ENCODE assay signal across 14 cellular contexts in the genomic region with DNA sequence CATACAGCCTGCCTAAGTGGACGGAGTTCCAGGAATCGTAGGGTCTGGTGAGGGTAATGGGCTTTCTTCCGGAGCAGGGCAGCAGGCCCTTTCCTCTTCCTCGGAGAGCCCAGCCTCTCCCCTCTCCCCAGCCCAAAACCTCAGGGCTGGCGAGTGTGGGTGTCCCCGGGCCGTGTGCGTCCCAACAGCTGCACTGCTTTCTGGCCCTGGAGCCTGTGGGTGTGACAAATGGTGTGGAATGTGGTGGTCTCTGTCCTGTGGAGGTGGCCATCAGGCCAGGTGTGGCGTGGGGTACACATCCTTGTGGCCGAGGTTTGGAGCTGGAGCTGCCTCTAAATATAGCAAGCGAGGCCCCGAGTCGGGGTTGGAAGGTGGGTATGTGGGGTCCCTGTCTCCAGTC. TPM values are rescaled to one million over a fixed set of nuclear protein-coding genes. Genes with fewer than 3 reads are reported as not detected.
DNase-seq lines count a peak whose midpoint lies in the region; ATAC-seq and TF ChIP-seq lines count a peak whose summit lies in the region.
"Had no signal": no experiment of that assay in that cellular context is flagged by ENCODE, and none has a peak within 500 bp of the region (broad histone marks: within the 10 kb centered on the region; RNA-seq: fewer than 3 reads in every experiment).

No MANE protein-coding gene starts in this region.

- H3K27me3 ChIP-seq in CD8-positive, alpha-beta T cell (ENCODE audit: insufficient read depth, low read length), result no peaks in the 10 kb centered on the region
- no peaks in the 10 kb centered on the region for H3K27me3 ChIP-seq in endodermal cell (ENCODE audit: control insufficient read depth, insufficient read depth, low read length, poor library complexity, severe bottlenecking)
- no peaks in the 10 kb centered on the region for H3K27me3 ChIP-seq in psoas muscle (ENCODE audit: insufficient read depth in 3 of 3, low read length in 2 of 3)
- H3K27me3 ChIP-seq: ovary, stomach had no signal

- intact Hi-C loops in CD8-positive, alpha-beta T cell (cut with DNase I, micrococcal nuclease), result no loop called here
- intact Hi-C loops in psoas muscle (cut with DNase I), result loop anchor here in 1 of 2 donors (5.0 kb wide), 1 partner anchor 42 kb away; no protein-coding TSS in a partner anchor

- DNase-seq in CD8-positive, alpha-beta T cell, result no peak
- DNase-seq in T-cell, result no peak
- DNase-seq in endodermal cell, result peak; percentile 53
- no peak for DNase-seq in psoas muscle
- DNase-seq in activated CD4-positive, CD25-positive, alpha-beta regulatory T cell (lab: John Stamatoyannopoulos, UW), result no peak
- DNase-seq in anterior cingulate cortex (lab: John Stamatoyannopoulos, UW), result no peak
- DNase-seq: amniotic stem cell, NCI-H1105 treated with DMSO at 0.1 percent for 48 hours, NCI-H446 treated with DMSO at 0.1 percent for 48 hours, ovary, SHP77 treated with DMSO at 0.1 percent for 48 hours, stomach had no signal

- H3K27me3 Mint-ChIP-seq in CD8-positive, alpha-beta T cell (ENCODE audit: low read depth), result no peaks in the 10 kb centered on the region
- H3K27me3 Mint-ChIP-seq in T-cell, result no peaks in the 10 kb centered on the region
- no peaks in the 10 kb centered on the region for H3K27me3 Mint-ChIP-seq in endodermal cell (ENCODE audit: insufficient read depth)

- no peak overlapping the region for H3K4me3 ChIP-seq in CD8-positive, alpha-beta T cell (ENCODE audit: low read depth, low read length)
- no peak overlapping the region for H3K4me3 ChIP-seq in endodermal cell (ENCODE audit: low read length)
- no peak overlapping the region for H3K4me3 ChIP-seq in psoas muscle
- H3K4me3 ChIP-seq: ovary, smooth muscle cell, stomach had no signal

- no peak for TF ChIP-seq CTCF in CD8-positive, alpha-beta T cell (IDR thresholded peaks at IDR 0.05)
- no peak for TF ChIP-seq CTCF in endodermal cell (conservative IDR thresholded peaks at IDR 0.05)
- no peak for TF ChIP-seq CTCF in psoas muscle (IDR thresholded peaks at IDR 0.05)

- H3K4me1 ChIP-seq in CD8-positive, alpha-beta T cell (ENCODE audit: insufficient read depth, low read length), result peaks cover 79% of the 10 kb centered on the region
- H3K4me1 ChIP-seq in endodermal cell (ENCODE audit: control insufficient read depth, insufficient read depth, low read length) (peaks cover 14% of the 10 kb centered on the region), psoas muscle (peaks cover 43% of the 10 kb centered on the region)

- H3K4me3 Mint-ChIP-seq in CD8-positive, alpha-beta T cell, result peak overlapping the region; percentile 11
- H3K4me3 Mint-ChIP-seq in T-cell, result peak overlapping the region in 2 of 3 donors; percentile 9 to 50
- H3K4me3 Mint-ChIP-seq in endodermal cell, result no peak overlapping the region

- no peaks in the 10 kb centered on the region for H3K9me3 ChIP-seq in CD8-positive, alpha-beta T cell (ENCODE audit: low read length)
- H3K9me3 ChIP-seq in endodermal cell (ENCODE audit: control insufficient read depth, low read length) (no peaks in the 10 kb centered on the region), psoas muscle (no peaks in the 10 kb centered on the region)
- H3K9me3 ChIP-seq: ovary, stomach had no signal

- WGBS in endodermal cell (ENCODE audit: insufficient coverage in 1 of 2, insufficient read length in 1 of 2), 2 experiments, result 94% methylated on average over 13 of the region's 13 CpGs; no CpG with 5 or more reads in 1 of the 2 experiments
- 48 to 64% (median 54%) methylated on average over 13 of the region's 13 CpGs for WGBS in psoas muscle, 3 donors

- peaks cover 26% of the 10 kb centered on the region for H3K36me3 Mint-ChIP-seq in CD8-positive, alpha-beta T cell
- H3K36me3 Mint-ChIP-seq in T-cell, result peaks cover 19% of the 10 kb centered on the region
- H3K36me3 Mint-ChIP-seq in endodermal cell (ENCODE audit: low read depth), result peaks cover 38% of the 10 kb centered on the region

- POLR2A ChIA-PET in CD8-positive, alpha-beta T cell (lab: Charles Lee), result interaction anchor here (0.9 to 1.3 kb wide), 4 partner anchors 8 to 37 kb away, joined by 3 to 4 read pairs (median 4); a partner anchor contains a TSS
- POLR2A ChIA-PET in T-cell (lab: Charles Lee), result interaction anchor here in 1 of 2 donors (0.8 kb wide), 1 partner anchor 53 kb away, joined by 3 read pairs; no protein-coding TSS in a partner anchor

- no peaks in the 10 kb centered on the region for H3K9me3 Mint-ChIP-seq in CD8-positive, alpha-beta T cell
- no peaks in the 10 kb centered on the region for H3K9me3 Mint-ChIP-seq in T-cell
- no peaks in the 10 kb centered on the region for H3K9me3 Mint-ChIP-seq in endodermal cell

- no peak overlapping the region for H3K9ac ChIP-seq in endodermal cell (ENCODE audit: extremely low read depth, low read length, poor library complexity, severe bottlenecking)

- no peak overlapping the region for H3K27ac ChIP-seq in CD8-positive, alpha-beta T cell (ENCODE audit: low read depth, low read length)
- H3K27ac ChIP-seq in endodermal cell (ENCODE audit: low read depth, low read length), result no peak overlapping the region
- peak overlapping the region; percentile 60 for H3K27ac ChIP-seq in psoas muscle
- H3K27ac ChIP-seq: ovary, stomach had no signal

- H3K27ac Mint-ChIP-seq in CD8-positive, alpha-beta T cell, result peak overlapping the region; percentile 91
- H3K27ac Mint-ChIP-seq in T-cell (peak overlapping the region; percentile 90 to 92), endodermal cell (peak overlapping the region; percentile 64)

- peaks cover 72% of the 10 kb centered on the region for H3K4me1 Mint-ChIP-seq in CD8-positive, alpha-beta T cell (ENCODE audit: low read depth)
- H3K4me1 Mint-ChIP-seq in T-cell (peaks cover 72 to 77% (median 74%) of the 10 kb centered on the region in 3 donors), endodermal cell (peaks cover 30% of the 10 kb centered on the region)

- ATAC-seq in CD8-positive, alpha-beta T cell, result no peak
- no peak for ATAC-seq in T-cell (replicated peaks in 1 of 4)
- ATAC-seq in psoas muscle, result peak in 1 of 4 donors; percentile 11
- ATAC-seq in GM18502 (IDR thresholded peaks at IDR 0.05; ENCODE audit: poor library complexity, unreplicated experiment), result no peak

- CTCF ChIA-PET in CD8-positive, alpha-beta T cell (lab: Charles Lee), result interaction anchor here (0.8 to 4.5 kb wide), 11 partner anchors 8 to 140 kb away, joined by 3 to 21 read pairs (median 6); no protein-coding TSS in a partner anchor
- CTCF ChIA-PET in T-cell (lab: Charles Lee), result interaction anchor here (0.6 to 1.4 kb wide), 2 partner anchors 38 to 155 kb away, joined by 3 to 8 read pairs; no protein-coding TSS in a partner anchor

- H3K36me3 ChIP-seq in CD8-positive, alpha-beta T cell (ENCODE audit: insufficient read depth, low read length), result no peaks in the 10 kb centered on the region
- H3K36me3 ChIP-seq in endodermal cell (ENCODE audit: control insufficient read depth, insufficient read depth, low read length) (peaks cover 25% of the 10 kb centered on the region), psoas muscle (ENCODE audit: insufficient read depth in 1 of 2, low read depth in 1 of 2) (no peaks in the 10 kb centered on the region)
- H3K36me3 ChIP-seq: ovary, stomach had no signal

RNA-seq across cellular contexts. Expression of a gene that starts 8.5 kb away (rescaled TPM):
- 10 to 100 TPM; 59.0 to 62.1 TPM for total RNA-seq in CD8-positive, alpha-beta T cell
- total RNA-seq in T-cell, result 10 to 100 TPM; 38.9 to 76.5 (median 59.0) TPM
- 10 to 100 TPM; 35.3 to 39.2 TPM for total RNA-seq in endodermal cell
- 11.8 TPM for polyA plus RNA-seq in endodermal cell (2013, experiment 1 of 2)
- 11.2 TPM for polyA plus RNA-seq in endodermal cell (2013, experiment 2 of 2)
- 10 to 100 TPM; 17.9 to 34.2 (median 30.2) TPM for total RNA-seq in psoas muscle
- polyA plus RNA-seq in psoas muscle, result 10 to 100 TPM; 23.2 to 75.5 (median 26.0) TPM

RNA-seq across cellular contexts. Expression of a gene that starts 34.6 kb away (rescaled TPM):
- 1 to 10 TPM; 6.7 to 7.5 TPM for total RNA-seq in CD8-positive, alpha-beta T cell
- total RNA-seq in T-cell, result 10 to 100 TPM in 2 of 5 donors, 1 to 10 TPM in 3; 3.9 to 17.6 (median 8.3) TPM
- total RNA-seq in endodermal cell, result 1 to 10 TPM; 1.4 to 1.6 TPM
- polyA plus RNA-seq in endodermal cell (2013, experiment 1 of 2), result 0.96 TPM
- polyA plus RNA-seq in endodermal cell (2013, experiment 2 of 2), result 0.79 TPM
- total RNA-seq in psoas muscle, result not detected
- under 1 TPM in 2 of 3 donors, not detected in 1; under 0.01 to 0.12 TPM for polyA plus RNA-seq in psoas muscle

RNA-seq across cellular contexts. Expression of a gene that starts 54.0 kb away (rescaled TPM):
- 10 to 100 TPM; 80.8 to 87.3 TPM for total RNA-seq in CD8-positive, alpha-beta T cell
- total RNA-seq in T-cell (100 to 1,000 TPM in 2 of 5 donors, 10 to 100 TPM in 3; 74.1 to 102 (median 95.8) TPM), endodermal cell (100 to 1,000 TPM; 103 to 125 TPM), psoas muscle (10 to 100 TPM in 3 of 4 donors, 1 to 10 TPM in 1; 7.5 to 11.5 (median 10.5) TPM)
- polyA plus RNA-seq in endodermal cell (2013, experiment 1 of 2), result 64.7 TPM
- polyA plus RNA-seq in endodermal cell (2013, experiment 2 of 2), result 60.8 TPM
- 1 to 10 TPM; 6.3 to 9.9 (median 6.7) TPM for polyA plus RNA-seq in psoas muscle

Comparison
In these comparisons a context has a peak if more than half of its experiments do, and no peak if none do; other contexts are left out.
1. RNA of a gene that starts 54.0 kb away (total RNA-seq): 103 to 125 TPM in endodermal cell, 74.1 to 102 TPM in T-cell and 80.8 to 87.3 TPM in CD8-positive, alpha-beta T cell; 7.5 to 11.5 TPM in psoas muscle; every median in the first group is over 4 times any median in the second.
2. Peak in every context shown above with its lines, with median percentiles within 50 percentile points of each other: H3K27ac Mint-ChIP-seq.